In genomic region chr20:1619861-1620444, GRCh38 we compare ENCODE assay signal across 10 cellular contexts. TPM values are rescaled to one million over a fixed set of nuclear protein-coding genes. Genes with fewer than 3 reads are reported as not detected.
A peak's percentile ranks its signal among the peaks of the same experiment; 100 is the strongest.
DNase-seq lines count a peak whose midpoint lies in the region; ATAC-seq and TF ChIP-seq lines count a peak whose summit lies in the region.
"Had no signal": no experiment of that assay in that cellular context is flagged by ENCODE, and none has a peak within 500 bp of the region (broad histone marks: within the 10 kb centered on the region; RNA-seq: fewer than 3 reads in every experiment).

SIRPB1 (minus strand) TSS chr20:1620009; CDS start chr20:1619944, 65 bp downstream.

- H3K27ac ChIP-seq in HL-60 (replicated peaks), result peak within 1 kb of the TSS; percentile 90
- H3K27ac ChIP-seq in Peyer's patch, result peak within 1 kb of the TSS in 2 of 4 donors; percentile 42 to 70

- H3K36me3 ChIP-seq in Peyer's patch (no peaks in the 10 kb centered on the region), HAP-1 (replicated peaks) (no peaks in the 10 kb centered on the region)

- no peaks in the 10 kb centered on the region for H3K27me3 ChIP-seq in HL-60 (ENCODE audit: insufficient read depth, poor library complexity, severe bottlenecking)
- no peaks in the 10 kb centered on the region for H3K27me3 ChIP-seq in Peyer's patch
- H3K27me3 ChIP-seq in HAP-1 (ENCODE audit: low read depth), result no peaks in the 10 kb centered on the region

- no peaks in the 10 kb centered on the region for H3K27me3 Mint-ChIP-seq in effector memory CD8-positive, alpha-beta T cell

- no peak for TF ChIP-seq CTCF in HL-60 (IDR thresholded peaks at IDR 0.05; ENCODE audit: insufficient read depth, low read length)
- no peak for TF ChIP-seq CTCF in Peyer's patch (IDR thresholded peaks at IDR 0.05)
- no peak for TF ChIP-seq CTCF in foreskin fibroblast (IDR thresholded peaks at IDR 0.05; ENCODE audit: low read depth, low read length)

- no peaks in the 10 kb centered on the region for H3K9me3 ChIP-seq in Peyer's patch
- H3K9me3 ChIP-seq in HAP-1, result no peaks in the 10 kb centered on the region

- H3K4me3 Mint-ChIP-seq in effector memory CD8-positive, alpha-beta T cell, result peak within 1 kb of the TSS; percentile 19 to 40

- DNase-seq in HL-60 (ENCODE audit: low read depth in 1 of 2, low spot score in 1 of 2) (peak; percentile 91 to 92), Peyer's patch (peak in 2 of 3 donors; percentile 51 to 59), sciatic nerve (ENCODE audit: low spot score) (no peak), NCI-H524 (lab: John Stamatoyannopoulos, UW) (no peak), foreskin fibroblast (no peak), HAP-1 (ENCODE audit: low spot score in 2 of 2) (no peak), NCI-H2227 treated with DMSO at 0.1 percent for 48 hours (lab: John Stamatoyannopoulos, UW) (no peak)
- no peak for DNase-seq in effector memory CD8-positive, alpha-beta T cell
- DNase-seq: GOT3, NCI-H446 treated with DMSO at 0.1 percent for 48 hours had no signal

- no peak for TF ChIP-seq POLR2A in Peyer's patch (IDR thresholded peaks at IDR 0.05)

- no peaks in the 10 kb centered on the region for H3K36me3 Mint-ChIP-seq in effector memory CD8-positive, alpha-beta T cell (ENCODE audit: insufficient read depth)

- intact Hi-C loops in sciatic nerve (cut with DNase I), result no loop called here

- in situ Hi-C loops in HAP-1 (cut with MboI; ENCODE audit: low sequenced_read_pairs), result no loop called here

- peaks cover 0 to 2% of the 10 kb centered on the region in 2 donors for H3K9me3 Mint-ChIP-seq in effector memory CD8-positive, alpha-beta T cell

- peaks cover 0 to 22% (median 10%) of the 10 kb centered on the region in 4 donors for H3K4me1 ChIP-seq in Peyer's patch
- no peaks in the 10 kb centered on the region for H3K4me1 ChIP-seq in HAP-1

- ATAC-seq in effector memory CD8-positive, alpha-beta T cell (replicated peaks), result peak; percentile 29
- peak; percentile 55 for ATAC-seq in sciatic nerve

- H3K4me3 ChIP-seq in HL-60 (replicated peaks; ENCODE audit: insufficient read depth, low read length) (peak within 1 kb of the TSS; percentile 67), Peyer's patch (peak within 1 kb of the TSS in 1 of 4 donors; percentile 10), foreskin fibroblast (ENCODE audit: low read depth in 1 of 2, low read length in 2 of 2) (no peak within 1 kb of the TSS), HAP-1 (no peak within 1 kb of the TSS)

- peaks cover 34 to 36% of the 10 kb centered on the region in 2 donors for H3K4me1 Mint-ChIP-seq in effector memory CD8-positive, alpha-beta T cell (ENCODE audit: low read depth in 2 of 2)

- H3K27ac Mint-ChIP-seq in effector memory CD8-positive, alpha-beta T cell, result peak within 1 kb of the TSS in 1 of 2 donors; percentile 65

RNA-seq across cellular contexts. Expression of gene SIRPB1, which starts in this region (rescaled TPM):
- total RNA-seq in Peyer's patch (1 to 10 TPM; 1.6 to 3.1 (median 2.3) TPM), sciatic nerve (6.6 TPM)

Comparison
In these comparisons a context has a peak if more than half of its experiments do, and no peak if none do; other contexts are left out.
1. DNase-seq: peak in HL-60 (2 of 2) and Peyer's patch (2 of 3); none in effector memory CD8-positive, alpha-beta T cell (0 of 3), sciatic nerve (single experiment), NCI-H524 (0 of 2), foreskin fibroblast (0 of 2), HAP-1 (0 of 2) and NCI-H2227 treated with DMSO at 0.1 percent for 48 hours (single experiment).